ENCODE assay signal across 1 cellular context in the genomic region with DNA sequence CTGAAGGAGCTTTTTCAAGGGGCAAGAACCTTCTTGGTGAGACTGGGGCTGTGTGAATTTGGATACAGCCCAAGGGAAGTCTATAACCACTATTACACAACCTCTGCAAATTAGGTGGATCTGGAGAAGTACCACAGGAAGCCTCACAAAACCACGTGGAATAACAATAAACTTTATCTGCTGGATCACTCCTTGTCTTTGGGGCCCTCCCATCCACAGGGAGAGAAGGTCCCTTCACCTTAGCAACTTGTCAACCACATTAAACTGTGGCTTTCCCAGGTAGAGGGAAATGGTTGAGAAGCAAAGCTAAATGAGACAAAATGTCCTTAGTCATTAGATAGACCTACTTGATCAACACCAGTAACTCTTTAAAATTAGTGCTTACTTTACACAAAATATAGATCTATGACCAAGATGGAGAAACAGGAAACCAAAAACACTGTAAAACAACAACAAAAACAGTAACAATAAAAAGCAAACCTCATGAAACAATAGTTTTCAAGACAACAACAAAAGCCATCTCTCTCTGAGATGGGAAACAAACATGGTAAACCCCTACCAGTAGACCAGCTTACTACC.
A peak's percentile ranks its signal among the peaks of the same experiment; 100 is the strongest.
TF ChIP-seq lines count a peak whose summit lies in the region.

No MANE protein-coding gene starts in this region.

TF ChIP-seq in HepG2, 621 proteins besides CTCF, POLR2A, EP300 and RAD21:
- 0 out of 2 replicates have a peak, but pooled peaks have one; percentile 34 for TF ChIP-seq ZBTB20 (CRISPR knock-in tag; IDR thresholded peaks at IDR 0.05; ENCODE audit: borderline replicate concordance, low read depth)
- TF ChIP-seq ZEB1 (IDR thresholded peaks at IDR 0.05; ENCODE audit: insufficient replicate concordance, low read depth), result no peak
